30 cellular contexts compared by ENCODE assay signal in the genomic region with DNA sequence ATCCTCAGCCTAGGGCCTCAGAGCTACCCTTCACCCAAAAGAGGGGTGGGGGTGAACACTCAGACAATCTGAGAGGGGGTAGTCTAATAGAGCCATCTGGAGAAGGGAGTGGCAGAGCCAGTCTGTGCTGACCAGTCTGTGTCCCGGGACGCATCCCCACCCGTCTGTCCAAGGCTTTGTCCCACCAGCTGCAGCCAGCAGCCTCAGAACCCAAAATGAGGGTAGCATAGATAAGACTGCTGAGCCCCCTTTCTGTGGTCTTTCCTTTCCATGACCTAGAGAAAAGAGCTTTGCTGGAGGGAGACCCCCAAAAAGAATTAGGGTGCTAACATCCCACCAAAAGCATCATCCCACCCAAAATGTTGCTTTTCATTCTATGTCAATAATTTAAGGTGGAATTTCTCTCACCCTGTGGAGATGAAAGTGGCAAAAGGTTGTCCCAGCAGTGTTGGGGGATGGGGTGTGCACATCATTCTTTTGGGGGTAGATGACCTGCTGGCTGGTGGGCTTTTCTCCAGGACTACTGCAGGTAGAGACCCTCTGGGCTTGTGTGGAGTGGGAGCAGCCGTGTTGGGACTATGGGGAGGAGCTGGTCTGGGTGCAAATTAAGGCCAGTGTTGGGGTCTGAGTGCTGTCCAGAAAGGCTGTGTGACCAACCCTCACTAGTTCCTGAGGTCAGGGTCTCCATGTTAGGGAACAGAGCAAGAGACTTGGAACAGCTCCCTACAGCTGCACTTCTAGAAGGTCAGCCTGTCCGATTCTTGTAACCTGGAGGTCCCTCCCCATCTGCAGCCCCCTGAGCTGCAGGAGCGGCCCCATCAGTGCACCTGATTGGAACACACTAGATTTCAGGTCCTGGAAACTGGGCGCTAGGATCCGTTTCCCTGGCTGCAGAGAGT. TPM values are rescaled to one million over a fixed set of nuclear protein-coding genes. Genes with fewer than 3 reads are reported as not detected.
DNase-seq lines count a peak whose midpoint lies in the region; ATAC-seq and TF ChIP-seq lines count a peak whose summit lies in the region.
"Had no signal": no experiment of that assay in that cellular context is flagged by ENCODE, and none has a peak within 500 bp of the region (broad histone marks: within the 10 kb centered on the region; RNA-seq: fewer than 3 reads in every experiment).

No MANE protein-coding gene starts in this region.

- H3K4me2 ChIP-seq in neural progenitor cell, result no peak overlapping the region
- H3K4me2 ChIP-seq: KMS-11 had no signal

- H3K27ac Mint-ChIP-seq in brain, result peak overlapping the region in 2 of 5 experiments; percentile 93 to 99
- peak overlapping the region; percentile 99 for H3K27ac Mint-ChIP-seq in neural progenitor cell
- no peak overlapping the region for H3K27ac Mint-ChIP-seq in CD4-positive, alpha-beta T cell
- H3K27ac Mint-ChIP-seq: activated CD4-positive, alpha-beta memory T cell treated with anti-CD3 and anti-CD28 coated beads, Interleukin-2, amount 10 ng/mL, durations not matched to agents 7 days and 5 days; activated naive CD4-positive, alpha-beta T cell treated with anti-CD3 and anti-CD28 coated beads for 36 hours; HFFc6; stimulated activated memory B cell treated with anti-CD40 and anti-IgM and Interleukin-4, amounts not matched to agents 10 μg/mL and 1 μg/mL and 100 μg/mL, for 72 hours; T-helper 2 cell treated with Interferon-gamma antibody and Interleukin-4, amounts not matched to agents 5 μg/mL and 100 μg/mL, for 36 hours had no signal

- intact Hi-C loops in CD4-positive, alpha-beta T cell (cut with DNase I, micrococcal nuclease), result no loop called here

- no peaks in the 10 kb centered on the region for H3K9me3 ChIP-seq in neural progenitor cell (ENCODE audit: low read depth)
- H3K9me3 ChIP-seq in CD4-positive, alpha-beta T cell (ENCODE audit: control insufficient read depth, low read length), result no peaks in the 10 kb centered on the region
- H3K9me3 ChIP-seq: MG63, Peyer's patch, thoracic aorta had no signal

- peaks cover 43% of the 10 kb centered on the region for H3F3A ChIP-seq in neural progenitor cell (ENCODE audit: low read depth)

- H3K9me3 Mint-ChIP-seq in brain (peaks cover 0 to 6% (median 0%) of the 10 kb centered on the region in 5 experiments), neural progenitor cell (no peaks in the 10 kb centered on the region)
- H3K9me3 Mint-ChIP-seq in CD4-positive, alpha-beta T cell, result no peaks in the 10 kb centered on the region
- H3K9me3 Mint-ChIP-seq: activated CD4-positive, alpha-beta memory T cell treated with anti-CD3 and anti-CD28 coated beads, Interleukin-2, amount 10 ng/mL, durations not matched to agents 7 days and 5 days; activated naive CD4-positive, alpha-beta T cell treated with anti-CD3 and anti-CD28 coated beads for 36 hours; HFFc6; naive B cell; stimulated activated memory B cell treated with anti-CD40 and anti-IgM and Interleukin-4, amounts not matched to agents 10 μg/mL and 1 μg/mL and 100 μg/mL, for 72 hours; T-helper 2 cell treated with Interferon-gamma antibody and Interleukin-4, amounts not matched to agents 5 μg/mL and 100 μg/mL, for 36 hours had no signal

- H3K27me3 Mint-ChIP-seq in brain (peaks cover 57% of the 10 kb centered on the region), neural progenitor cell (ENCODE audit: insufficient read depth, low read depth) (peaks cover 40% of the 10 kb centered on the region)
- H3K27me3 Mint-ChIP-seq in CD4-positive, alpha-beta T cell, result no peaks in the 10 kb centered on the region
- H3K27me3 Mint-ChIP-seq: activated CD4-positive, alpha-beta memory T cell treated with anti-CD3 and anti-CD28 coated beads, Interleukin-2, amount 10 ng/mL, durations not matched to agents 7 days and 5 days; naive B cell; stimulated activated memory B cell treated with anti-CD40 and anti-IgM and Interleukin-4, amounts not matched to agents 10 μg/mL and 1 μg/mL and 100 μg/mL, for 72 hours had no signal

- H3K4me3 Mint-ChIP-seq in brain (peak overlapping the region in 4 of 5 experiments; percentile 30 to 92 (median 85)), neural progenitor cell (peak overlapping the region; percentile 99)
- no peak overlapping the region for H3K4me3 Mint-ChIP-seq in CD4-positive, alpha-beta T cell
- H3K4me3 Mint-ChIP-seq: activated CD4-positive, alpha-beta memory T cell treated with anti-CD3 and anti-CD28 coated beads, Interleukin-2, amount 10 ng/mL, durations not matched to agents 7 days and 5 days; activated naive CD4-positive, alpha-beta T cell treated with anti-CD3 and anti-CD28 coated beads for 36 hours; HFFc6; naive B cell; stimulated activated memory B cell treated with anti-CD40 and anti-IgM and Interleukin-4, amounts not matched to agents 10 μg/mL and 1 μg/mL and 100 μg/mL, for 72 hours; T-helper 2 cell treated with Interferon-gamma antibody and Interleukin-4, amounts not matched to agents 5 μg/mL and 100 μg/mL, for 36 hours had no signal

- H3K36me3 Mint-ChIP-seq in brain, result peaks cover 22% of the 10 kb centered on the region
- H3K36me3 Mint-ChIP-seq in neural progenitor cell, result peaks cover 19% of the 10 kb centered on the region
- peaks cover 57% of the 10 kb centered on the region for H3K36me3 Mint-ChIP-seq in CD4-positive, alpha-beta T cell (ENCODE audit: low read depth)

- no peak overlapping the region for H2AFZ ChIP-seq in neural progenitor cell (replicated peaks)

- peaks cover 21% of the 10 kb centered on the region for H3K4me1 ChIP-seq in neural progenitor cell
- H3K4me1 ChIP-seq: Peyer's patch had no signal

- no peak for TF ChIP-seq CTCF in brain (conservative IDR thresholded peaks at IDR 0.05)
- TF ChIP-seq CTCF in neural progenitor cell (IDR thresholded peaks at IDR 0.05), result no peak
- no peak for TF ChIP-seq CTCF in CD4-positive, alpha-beta T cell (IDR thresholded peaks at IDR 0.05)

- H4K20me1 ChIP-seq in neural progenitor cell (ENCODE audit: low read depth), result peaks cover 98% of the 10 kb centered on the region

- DNase-seq in Ammon's horn (ENCODE audit: low spot score), result peak; percentile 85
- peak in 26 of 51 donors; percentile 28 to 79 (median 58) for DNase-seq in hypothalamus (lab: John Stamatoyannopoulos, UW)
- no peak for DNase-seq in neural progenitor cell (ENCODE audit: low spot score)
- no peak for DNase-seq in CD4-positive, alpha-beta T cell
- no peak for DNase-seq in NCI-H510A (lab: John Stamatoyannopoulos, UW)
- DNase-seq in DMS 273 (lab: John Stamatoyannopoulos, UW; ENCODE audit: unreplicated experiment), result no peak
- DNase-seq in activated T-cell treated with anti-CD3 and anti-CD28 coated beads, Interleukin-2, amount 50 U/mL, for 48 hours, result no peak
- DNase-seq: activated CD4-positive, alpha-beta memory T cell treated with anti-CD3 and anti-CD28 coated beads, Interleukin-2, amount 10 ng/mL, durations not matched to agents 7 days and 5 days; activated CD8-positive, alpha-beta memory T cell treated with anti-CD3 and anti-CD28 coated beads, Interleukin-2, amount 50 U/mL, for 48 hours; activated naive CD4-positive, alpha-beta T cell treated with anti-CD3 and anti-CD28 coated beads for 36 hours; Calu3; DND-41; effector CD8-positive, alpha-beta T cell; GF-D8; HFFc6; kidney; MG63; naive B cell; NCI-H1105 treated with DMSO at 0.1 percent for 48 hours; NCI-H187 treated with DMSO at 0.1 percent for 48 hours; NCI-H2227 treated with DMSO at 0.1 percent for 48 hours; Peyer's patch; SIG-M5 had no signal

- H3K27me3 ChIP-seq in neural progenitor cell, result peaks cover 100% of the 10 kb centered on the region
- H3K27me3 ChIP-seq in CD4-positive, alpha-beta T cell (ENCODE audit: control insufficient read depth, insufficient read depth, low read length), result no peaks in the 10 kb centered on the region
- H3K27me3 ChIP-seq: MG63, Peyer's patch had no signal

- no peak overlapping the region for H3K9ac ChIP-seq in neural progenitor cell
- H3K9ac ChIP-seq: KMS-11 had no signal

- no peaks in the 10 kb centered on the region for H3K79me2 ChIP-seq in neural progenitor cell (ENCODE audit: low read depth)

- peaks cover 63% of the 10 kb centered on the region for H3K4me1 Mint-ChIP-seq in brain
- peaks cover 63% of the 10 kb centered on the region for H3K4me1 Mint-ChIP-seq in neural progenitor cell
- no peaks in the 10 kb centered on the region for H3K4me1 Mint-ChIP-seq in CD4-positive, alpha-beta T cell (ENCODE audit: low read depth)
- H3K4me1 Mint-ChIP-seq: activated CD4-positive, alpha-beta memory T cell treated with anti-CD3 and anti-CD28 coated beads, Interleukin-2, amount 10 ng/mL, durations not matched to agents 7 days and 5 days; naive B cell; stimulated activated memory B cell treated with anti-CD40 and anti-IgM and Interleukin-4, amounts not matched to agents 10 μg/mL and 1 μg/mL and 100 μg/mL, for 72 hours had no signal

- CTCF ChIA-PET in CD4-positive, alpha-beta T cell (lab: Charles Lee), result no interaction called here

- H3K4me3 ChIP-seq in neural progenitor cell, result no peak overlapping the region
- H3K4me3 ChIP-seq: MG63, Peyer's patch, thoracic aorta had no signal

- H3K27ac ChIP-seq in neural progenitor cell, result no peak overlapping the region
- no peak overlapping the region for H3K27ac ChIP-seq in CD4-positive, alpha-beta T cell (ENCODE audit: low read depth, low read length)
- H3K27ac ChIP-seq: 22Rv1, epithelial cell of prostate, KMS-11, Peyer's patch, thoracic aorta had no signal

- no peak for ATAC-seq in CD4-positive, alpha-beta T cell (ENCODE audit: poor library complexity)
- ATAC-seq: stimulated activated memory B cell treated with anti-CD40 and anti-IgM and Interleukin-4, amounts not matched to agents 10 μg/mL and 1 μg/mL and 100 μg/mL, for 72 hours had no signal

- H3K36me3 ChIP-seq in neural progenitor cell, result no peaks in the 10 kb centered on the region

- POLR2A ChIA-PET in CD4-positive, alpha-beta T cell (lab: Charles Lee), result no interaction called here

RNA-seq across cellular contexts. Expression of a gene that starts 19.9 kb away (rescaled TPM):
- 93.0 TPM for polyA plus RNA-seq in brain (ENCODE audit: insufficient read depth, low read depth, low replicate concordance)
- 10.3 and 21.7 TPM in 2 replicates for total RNA-seq in neural progenitor cell (ENCODE audit: low replicate concordance)
- 10 to 100 TPM; 28.4 to 28.8 TPM for total RNA-seq in CD4-positive, alpha-beta T cell

RNA-seq across cellular contexts. Expression of a gene that starts 29.6 kb away (rescaled TPM):
- 15.9 TPM for polyA plus RNA-seq in brain (ENCODE audit: insufficient read depth, low read depth, low replicate concordance)
- 2.0 TPM in 1 of 2 replicates, not detected in the other for total RNA-seq in neural progenitor cell (ENCODE audit: low replicate concordance)
- total RNA-seq in CD4-positive, alpha-beta T cell, result under 1 TPM; 0.30 to 0.31 TPM

RNA-seq across cellular contexts. Expression of a gene that starts 50.7 kb away (rescaled TPM):
- polyA plus RNA-seq in brain (ENCODE audit: insufficient read depth, low read depth, low replicate concordance), result 50.9 TPM
- total RNA-seq in neural progenitor cell (ENCODE audit: low replicate concordance), result 4.4 and 8.6 TPM in 2 replicates
- total RNA-seq in CD4-positive, alpha-beta T cell, result 1 to 10 TPM; 2.2 to 3.1 TPM

Comparison
In these comparisons a context has a peak if more than half of its experiments do, and no peak if none do; other contexts are left out.
1. DNase-seq: peak in Ammon's horn (single experiment) and hypothalamus (26 of 51); none in neural progenitor cell (single experiment), CD4-positive, alpha-beta T cell (0 of 10), NCI-H510A (single experiment), DMS 273 (single experiment) and activated T-cell treated with anti-CD3 and anti-CD28 coated beads, Interleukin-2, amount 50 U/mL, for 48 hours (0 of 2).